Comparison of ENCODE assay signal across 21 cellular contexts in the genomic region with DNA sequence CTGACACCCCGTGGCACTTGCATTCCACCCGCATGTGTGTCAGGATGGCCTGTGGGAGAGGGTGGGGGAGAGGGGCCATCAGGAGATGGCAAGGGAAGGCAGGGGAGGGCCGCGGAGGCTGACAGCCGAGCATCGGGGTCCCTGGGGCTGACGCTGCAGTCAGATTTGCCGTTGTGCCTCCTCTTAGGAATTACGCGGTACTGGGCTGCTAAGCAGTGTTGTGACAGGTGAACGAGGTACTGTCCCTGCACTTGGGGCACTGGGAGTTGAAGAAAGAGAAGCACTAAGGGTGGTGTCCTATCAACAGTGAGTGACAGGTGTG. TPM values are rescaled to one million over a fixed set of nuclear protein-coding genes. Genes with fewer than 3 reads are reported as not detected.
DNase-seq lines count a peak whose midpoint lies in the region; ATAC-seq, FAIRE-seq and TF ChIP-seq lines count a peak whose summit lies in the region.
"Had no signal": no experiment of that assay in that cellular context is flagged by ENCODE, and none has a peak within 500 bp of the region (broad histone marks: within the 10 kb centered on the region; RNA-seq: fewer than 3 reads in every experiment).

No MANE protein-coding gene starts in this region.

- peaks cover 4% of the 10 kb centered on the region for H3K4me1 Mint-ChIP-seq in activated naive CD4-positive, alpha-beta T cell treated with anti-CD3 and anti-CD28 coated beads, Interleukin-2, amount 10 ng/mL, durations not matched to agents 7 days and 5 days
- peaks cover 18% of the 10 kb centered on the region for H3K4me1 Mint-ChIP-seq in activated naive CD4-positive, alpha-beta T cell treated with anti-CD3 and anti-CD28 coated beads for 36 hours (ENCODE audit: low read depth)
- peaks cover 28 to 36% (median 36%) of the 10 kb centered on the region in 3 donors for H3K4me1 Mint-ChIP-seq in IgD-negative memory B cell

- DNase-seq in activated naive CD4-positive, alpha-beta T cell treated with anti-CD3 and anti-CD28 coated beads, Interleukin-2, amount 10 ng/mL, durations not matched to agents 7 days and 5 days, result no peak
- DNase-seq in activated naive CD4-positive, alpha-beta T cell treated with anti-CD3 and anti-CD28 coated beads for 36 hours, result no peak
- no peak for DNase-seq in bronchial epithelial cell (ENCODE audit: low read depth)
- DNase-seq in trophoblast cell, result peak; percentile 27 to 38
- no peak for DNase-seq in GDM1 (lab: John Stamatoyannopoulos, UW)
- no peak for DNase-seq in activated CD4-positive, CD25-positive, alpha-beta regulatory T cell treated with anti-CD3 and anti-CD28 coated beads, Interleukin-2, amount 50 U/mL, for 72 hours
- DNase-seq: NCI-H1105 treated with DMSO at 0.1 percent for 48 hours, NCI-H187, NCI-H748 treated with DMSO at 0.1 percent for 48 hours, OCI-M1, SJCRH30 had no signal

- H3K14ac ChIP-seq in trophoblast cell (ENCODE audit: low read length), result no peak overlapping the region

- no peak overlapping the region for H4K8ac ChIP-seq in trophoblast cell (ENCODE audit: low read depth, low read length)

- intact Hi-C loops in activated naive CD4-positive, alpha-beta T cell treated with anti-CD3 and anti-CD28 coated beads for 36 hours (cut with micrococcal nuclease), result no loop called here

- TF ChIP-seq CTCF in bronchial epithelial cell (IDR thresholded peaks at IDR 0.05; ENCODE audit: insufficient read depth, low read length, severe bottlenecking), result no peak

- no peak overlapping the region for H3K4me2 ChIP-seq in trophoblast cell (ENCODE audit: low read length)

- H3K9ac ChIP-seq in trophoblast cell (ENCODE audit: low read length), result no peak overlapping the region

- no peaks in the 10 kb centered on the region for H3K9me3 ChIP-seq in trophoblast cell (ENCODE audit: insufficient read depth, low read depth, low read length)
- H3K9me3 ChIP-seq: Caco-2, SJCRH30 had no signal

- no peak overlapping the region for H2AFZ ChIP-seq in trophoblast cell (ENCODE audit: insufficient read depth, low read length, poor library complexity)

- H2BK12ac ChIP-seq in trophoblast cell (ENCODE audit: low read length), result no peak overlapping the region

- no peaks in the 10 kb centered on the region for H3K27me3 Mint-ChIP-seq in activated naive CD4-positive, alpha-beta T cell treated with anti-CD3 and anti-CD28 coated beads, Interleukin-2, amount 10 ng/mL, durations not matched to agents 7 days and 5 days
- no peaks in the 10 kb centered on the region for H3K27me3 Mint-ChIP-seq in activated naive CD4-positive, alpha-beta T cell treated with anti-CD3 and anti-CD28 coated beads for 36 hours (ENCODE audit: low read depth)
- no peaks in the 10 kb centered on the region for H3K27me3 Mint-ChIP-seq in IgD-negative memory B cell

- no peak overlapping the region for H4K12ac ChIP-seq in trophoblast cell (ENCODE audit: low read depth, low read length)

- CTCF ChIA-PET in activated naive CD4-positive, alpha-beta T cell treated with anti-CD3 and anti-CD28 coated beads, Interleukin-2, amount 10 ng/mL, durations not matched to agents 7 days and 5 days (lab: Charles Lee), result no interaction called here
- CTCF ChIA-PET in activated naive CD4-positive, alpha-beta T cell treated with anti-CD3 and anti-CD28 coated beads for 36 hours (lab: Charles Lee), result no interaction called here

- no peak overlapping the region for H3K23ac ChIP-seq in trophoblast cell (ENCODE audit: low read length)

- no CpG with 5 or more reads among the region's 11 CpGs for WGBS in trophoblast cell (ENCODE audit: extremely low coverage, insufficient coverage, insufficient read length)

- H3K27ac Mint-ChIP-seq in activated naive CD4-positive, alpha-beta T cell treated with anti-CD3 and anti-CD28 coated beads, Interleukin-2, amount 10 ng/mL, durations not matched to agents 7 days and 5 days, result peak overlapping the region; percentile 68
- H3K27ac Mint-ChIP-seq in activated naive CD4-positive, alpha-beta T cell treated with anti-CD3 and anti-CD28 coated beads for 36 hours, result no peak overlapping the region
- H3K27ac Mint-ChIP-seq in IgD-negative memory B cell, result peak overlapping the region in 2 of 3 donors; percentile 34 to 89

- ATAC-seq in HG03196 (IDR thresholded peaks at IDR 0.05; ENCODE audit: unreplicated experiment), result no peak

- no peak overlapping the region for H3K4ac ChIP-seq in trophoblast cell (ENCODE audit: low read depth, low read length)

- no peak overlapping the region for H2AK5ac ChIP-seq in trophoblast cell (ENCODE audit: low read length)

- H3K27me3 ChIP-seq in bronchial epithelial cell (ENCODE audit: control insufficient read depth, insufficient read depth, low read length), result no peaks in the 10 kb centered on the region
- no peaks in the 10 kb centered on the region for H3K27me3 ChIP-seq in trophoblast cell (ENCODE audit: insufficient read depth, low read length)
- H3K27me3 ChIP-seq: SJCRH30 had no signal

- H3K4me3 Mint-ChIP-seq in activated naive CD4-positive, alpha-beta T cell treated with anti-CD3 and anti-CD28 coated beads, Interleukin-2, amount 10 ng/mL, durations not matched to agents 7 days and 5 days, result no peak overlapping the region
- H3K4me3 Mint-ChIP-seq in activated naive CD4-positive, alpha-beta T cell treated with anti-CD3 and anti-CD28 coated beads for 36 hours, result no peak overlapping the region
- H3K4me3 Mint-ChIP-seq in IgD-negative memory B cell, result peak overlapping the region in 3 of 4 donors; percentile 18 to 68 (median 52)
- H3K4me3 Mint-ChIP-seq: CD14-positive monocyte had no signal

- H3K79me2 ChIP-seq in trophoblast cell (ENCODE audit: control insufficient read depth, insufficient read depth, low read length, poor library complexity), result peaks cover 5% of the 10 kb centered on the region

- peaks cover 12% of the 10 kb centered on the region for H3K36me3 Mint-ChIP-seq in activated naive CD4-positive, alpha-beta T cell treated with anti-CD3 and anti-CD28 coated beads, Interleukin-2, amount 10 ng/mL, durations not matched to agents 7 days and 5 days
- peaks cover 3% of the 10 kb centered on the region for H3K36me3 Mint-ChIP-seq in activated naive CD4-positive, alpha-beta T cell treated with anti-CD3 and anti-CD28 coated beads for 36 hours (ENCODE audit: low read depth)
- peaks cover 3% of the 10 kb centered on the region for H3K36me3 Mint-ChIP-seq in IgD-negative memory B cell

- peaks cover 25 to 33% of the 10 kb centered on the region in 2 experiments for H3K4me1 ChIP-seq in trophoblast cell (ENCODE audit: control insufficient read depth in 1 of 2, insufficient read depth in 2 of 2, low read length in 2 of 2)

- no peak overlapping the region for H3K4me3 ChIP-seq in bronchial epithelial cell (ENCODE audit: low read depth, low read length)
- no peak overlapping the region for H3K4me3 ChIP-seq in trophoblast cell (ENCODE audit: low read depth, low read length)
- H3K4me3 ChIP-seq: SJCRH30 had no signal

- H2BK5ac ChIP-seq in trophoblast cell (ENCODE audit: low read depth, low read length, poor library complexity), result no peak overlapping the region

- peak; percentile 83 for FAIRE-seq in bronchial epithelial cell (lab: Jason Lieb, UNC)
- FAIRE-seq: GM19239, H54, HTR-8/SVneo had no signal

- no peak overlapping the region for H3K18ac ChIP-seq in trophoblast cell (ENCODE audit: low read length)

- H3K79me1 ChIP-seq in trophoblast cell (ENCODE audit: low read length), result peaks cover 11% of the 10 kb centered on the region

- H4K91ac ChIP-seq in trophoblast cell (ENCODE audit: low read depth, low read length), result no peak overlapping the region

- no peaks in the 10 kb centered on the region for H3K9me3 Mint-ChIP-seq in activated naive CD4-positive, alpha-beta T cell treated with anti-CD3 and anti-CD28 coated beads, Interleukin-2, amount 10 ng/mL, durations not matched to agents 7 days and 5 days
- H3K9me3 Mint-ChIP-seq in activated naive CD4-positive, alpha-beta T cell treated with anti-CD3 and anti-CD28 coated beads for 36 hours, result no peaks in the 10 kb centered on the region
- H3K9me3 Mint-ChIP-seq in IgD-negative memory B cell, result no peaks in the 10 kb centered on the region

- H3K27ac ChIP-seq in trophoblast cell (ENCODE audit: low read depth, low read length), result no peak overlapping the region
- H3K27ac ChIP-seq: HL-60, SJCRH30 had no signal

- H3K36me3 ChIP-seq in bronchial epithelial cell (ENCODE audit: control insufficient read depth, insufficient read depth, low read length) (peaks cover 2% of the 10 kb centered on the region), trophoblast cell (ENCODE audit: control insufficient read depth in 1 of 2, insufficient read depth in 2 of 2, low read length in 2 of 2) (peaks cover 30 to 31% of the 10 kb centered on the region in 2 experiments)
- H3K36me3 ChIP-seq: SJCRH30 had no signal

- H2BK120ac ChIP-seq in trophoblast cell (ENCODE audit: insufficient read depth, low read length, poor library complexity), result no peak overlapping the region

RNA-seq across cellular contexts. Expression of a gene that starts 22.5 kb away (rescaled TPM):
- not detected for total RNA-seq in activated naive CD4-positive, alpha-beta T cell treated with anti-CD3 and anti-CD28 coated beads for 36 hours
- polyA plus RNA-seq in IgD-negative memory B cell, result not detected
- 1.1 and 22.1 TPM in 2 replicates for total RNA-seq in bronchial epithelial cell
- 3.9 and 4.6 TPM in 2 replicates for polyA plus RNA-seq in trophoblast cell (2013)
- total RNA-seq: LHCN-M2, RPMI7951 had no signal
- polyA plus RNA-seq: CD14-positive monocyte had no signal

Comparison
In these comparisons a context has a peak if more than half of its experiments do, and no peak if none do; other contexts are left out.
1. DNase-seq: peak in trophoblast cell (2 of 2); none in activated naive CD4-positive, alpha-beta T cell treated with anti-CD3 and anti-CD28 coated beads, Interleukin-2, amount 10 ng/mL, durations not matched to agents 7 days and 5 days (single experiment), activated naive CD4-positive, alpha-beta T cell treated with anti-CD3 and anti-CD28 coated beads for 36 hours (single experiment), bronchial epithelial cell (single experiment), GDM1 (single experiment) and activated CD4-positive, CD25-positive, alpha-beta regulatory T cell treated with anti-CD3 and anti-CD28 coated beads, Interleukin-2, amount 50 U/mL, for 72 hours (single experiment).
2. H3K4me3 Mint-ChIP-seq: peak in IgD-negative memory B cell (3 of 4); none in activated naive CD4-positive, alpha-beta T cell treated with anti-CD3 and anti-CD28 coated beads, Interleukin-2, amount 10 ng/mL, durations not matched to agents 7 days and 5 days (single experiment) and activated naive CD4-positive, alpha-beta T cell treated with anti-CD3 and anti-CD28 coated beads for 36 hours (single experiment).